ENCODE assay signal across 15 cellular contexts in genomic region chr4:13920111-13920875, GRCh38.
DNase-seq lines count a peak whose midpoint lies in the region; ATAC-seq and TF ChIP-seq lines count a peak whose summit lies in the region.
"Had no signal": no experiment of that assay in that cellular context is flagged by ENCODE, and none has a peak within 500 bp of the region (broad histone marks: within the 10 kb centered on the region; RNA-seq: fewer than 3 reads in every experiment).

No MANE protein-coding gene starts in this region.

- no peaks in the 10 kb centered on the region for H4K20me1 ChIP-seq in PC-3 (ENCODE audit: low read length)

- H3K9me3 Mint-ChIP-seq in CD4-positive, alpha-beta T cell: peaks cover 5% of the 10 kb centered on the region

- intact Hi-C loops in PC-3 (cut with micrococcal nuclease) (loop anchor here (2.0 kb wide), 2 partner anchors 13 to 219 kb away; no protein-coding TSS in a partner anchor), esophagus muscularis mucosa (cut with DNase I) (no loop called here)
- intact Hi-C loops in CD4-positive, alpha-beta T cell (cut with DNase I, micrococcal nuclease): no loop called here

- no peaks in the 10 kb centered on the region for H3K79me2 ChIP-seq in PC-3 (ENCODE audit: low read length)
- peaks cover 2% of the 10 kb centered on the region for H3K79me2 ChIP-seq in parathyroid adenoma

- H3K9me2 ChIP-seq in PC-3 (replicated peaks; ENCODE audit: low read length): no peaks in the 10 kb centered on the region

- H3K27me3 ChIP-seq in PC-3 (ENCODE audit: low read length): no peaks in the 10 kb centered on the region
- no peaks in the 10 kb centered on the region for H3K27me3 ChIP-seq in esophagus muscularis mucosa
- no peaks in the 10 kb centered on the region for H3K27me3 ChIP-seq in parathyroid adenoma (ENCODE audit: control insufficient read depth, insufficient read depth, low read length)
- H3K27me3 ChIP-seq in CD4-positive, alpha-beta T cell (ENCODE audit: control insufficient read depth, insufficient read depth, low read length): no peaks in the 10 kb centered on the region
- H3K27me3 ChIP-seq: uterus had no signal

- CTCF ChIA-PET in PC-3 (lab: Charles Lee): no interaction called here
- CTCF ChIA-PET in CD4-positive, alpha-beta T cell (lab: Charles Lee): no interaction called here

- ATAC-seq in PC-3 (peak; percentile 18), HG02798 (IDR thresholded peaks at IDR 0.05; ENCODE audit: poor library complexity, unreplicated experiment) (no peak)
- no peak for ATAC-seq in CD4-positive, alpha-beta T cell (ENCODE audit: poor library complexity)
- ATAC-seq: activated T-cell treated with anti-CD3 and anti-CD28 coated beads, Interleukin-2, amount 50 U/mL, for 72 hours had no signal

- H3K27ac ChIP-seq in PC-3 (ENCODE audit: low read length) (peak overlapping the region; percentile 93), esophagus muscularis mucosa (replicated peaks in 1 of 4) (no peak overlapping the region), parathyroid adenoma (peak overlapping the region; percentile 62)
- H3K27ac ChIP-seq in CD4-positive, alpha-beta T cell (ENCODE audit: low read depth, low read length): no peak overlapping the region

- no peak overlapping the region for H3K4me3 Mint-ChIP-seq in CD4-positive, alpha-beta T cell
- H3K4me3 Mint-ChIP-seq: activated T-cell treated with anti-CD3 and anti-CD28 coated beads, Interleukin-2, amount 50 U/mL, for 72 hours; B cell; T-helper 1 cell treated with Interleukin-12 subunit alpha and Interleukin-12 subunit beta and Interleukin-4 antibody, amounts not matched to agents 30 μg/mL and 1 μg/mL, for 36 hours had no signal

- H2AFZ ChIP-seq in PC-3 (ENCODE audit: low read length) (no peak overlapping the region), parathyroid adenoma (no peak overlapping the region)

- H3K4me2 ChIP-seq in PC-3 (ENCODE audit: low read length) (peak overlapping the region; percentile 53), parathyroid adenoma (ENCODE audit: low read length) (no peak overlapping the region)

- H3K9ac ChIP-seq in PC-3 (ENCODE audit: low read length) (peak overlapping the region; percentile 60), parathyroid adenoma (no peak overlapping the region)

- DNase-seq in EL (peak; percentile 51), PC-3 (peak; percentile 82), esophagus muscularis mucosa (ENCODE audit: extremely low spot score) (peak; percentile 70), ACHN (no peak), C1 segment of cervical spinal cord (lab: John Stamatoyannopoulos, UW) (no peak)
- DNase-seq in CD4-positive, alpha-beta T cell: no peak
- DNase-seq: activated CD4-positive, alpha-beta T cell treated with anti-CD3 and anti-CD28 coated beads for 4 hours; activated T-cell treated with anti-CD3 and anti-CD28 coated beads, Interleukin-2, amount 50 U/mL, for 72 hours; NCI-H1092 treated with DMSO at 0.1 percent for 48 hours; NCI-H446 had no signal

- H3K36me3 ChIP-seq in PC-3 (ENCODE audit: low read depth, low read length): no peaks in the 10 kb centered on the region
- H3K36me3 ChIP-seq in esophagus muscularis mucosa: no peaks in the 10 kb centered on the region
- no peaks in the 10 kb centered on the region for H3K36me3 ChIP-seq in parathyroid adenoma (ENCODE audit: control insufficient read depth, insufficient read depth, low read length)
- H3K36me3 ChIP-seq: uterus had no signal

- no peak for TF ChIP-seq CTCF in PC-3 (conservative IDR thresholded peaks at IDR 0.05; ENCODE audit: low read depth, low read length)
- TF ChIP-seq CTCF in esophagus muscularis mucosa (IDR thresholded peaks at IDR 0.05): no peak
- TF ChIP-seq CTCF in parathyroid adenoma (IDR thresholded peaks at IDR 0.05): no peak
- TF ChIP-seq CTCF in CD4-positive, alpha-beta T cell (IDR thresholded peaks at IDR 0.05): no peak

- no peak for TF ChIP-seq POLR2A in esophagus muscularis mucosa (IDR thresholded peaks at IDR 0.05; ENCODE audit: low read depth)

- WGBS in esophagus muscularis mucosa: 89% methylated on average over 8 of the region's 8 CpGs

- H3K27me3 Mint-ChIP-seq in CD4-positive, alpha-beta T cell: peaks cover 13% of the 10 kb centered on the region

- no peaks in the 10 kb centered on the region for H3K36me3 Mint-ChIP-seq in CD4-positive, alpha-beta T cell (ENCODE audit: low read depth)

- no peak overlapping the region for H3K4me3 ChIP-seq in PC-3 (ENCODE audit: low read length)
- H3K4me3 ChIP-seq in esophagus muscularis mucosa: no peak overlapping the region
- no peak overlapping the region for H3K4me3 ChIP-seq in parathyroid adenoma (ENCODE audit: low read depth, low read length)
- H3K4me3 ChIP-seq: uterus had no signal

- H3K27ac Mint-ChIP-seq in CD4-positive, alpha-beta T cell: no peak overlapping the region
- H3K27ac Mint-ChIP-seq: activated T-cell treated with anti-CD3 and anti-CD28 coated beads, Interleukin-2, amount 50 U/mL, for 72 hours; B cell; T-helper 1 cell treated with Interleukin-12 subunit alpha and Interleukin-12 subunit beta and Interleukin-4 antibody, amounts not matched to agents 30 μg/mL and 1 μg/mL, for 36 hours had no signal

- H3K9me3 ChIP-seq in PC-3 (ENCODE audit: low read length) (no peaks in the 10 kb centered on the region), esophagus muscularis mucosa (no peaks in the 10 kb centered on the region), parathyroid adenoma (ENCODE audit: control insufficient read depth, low read length) (no peaks in the 10 kb centered on the region)
- no peaks in the 10 kb centered on the region for H3K9me3 ChIP-seq in CD4-positive, alpha-beta T cell (ENCODE audit: control insufficient read depth, low read length)
- H3K9me3 ChIP-seq: uterus had no signal

- POLR2A ChIA-PET in PC-3 (lab: Charles Lee; ENCODE audit: unreplicated experiment): interaction anchor here (0.6 to 0.7 kb wide), 3 partner anchors 12 to 54 kb away, joined by 4 to 6 read pairs (median 5); no protein-coding TSS in a partner anchor
- POLR2A ChIA-PET in CD4-positive, alpha-beta T cell (lab: Charles Lee): no interaction called here

- no peaks in the 10 kb centered on the region for H3K4me1 Mint-ChIP-seq in CD4-positive, alpha-beta T cell (ENCODE audit: low read depth)
- H3K4me1 Mint-ChIP-seq: B cell had no signal

- H3F3A ChIP-seq in PC-3 (ENCODE audit: low read length, unreplicated experiment): no peaks in the 10 kb centered on the region

- in situ Hi-C loops in ACHN (cut with HindIII; ENCODE audit: low pct_ligation_motif_present, low pct_unique_long_range_greater_than_20kb, low sequenced_read_pairs): no loop called here

- H3K4me1 ChIP-seq in PC-3 (ENCODE audit: insufficient read depth, low read length): peaks cover 23% of the 10 kb centered on the region
- H3K4me1 ChIP-seq in esophagus muscularis mucosa: peaks cover 0 to 9% (median 0%) of the 10 kb centered on the region in 4 donors
- peaks cover 16% of the 10 kb centered on the region for H3K4me1 ChIP-seq in parathyroid adenoma
- H3K4me1 ChIP-seq: uterus had no signal

- no TSS peak for BruUV-seq in PC-3 (replicated peaks; lab: Mats Ljungman, UMichigan)

- no peak for TF ChIP-seq EP300 in esophagus muscularis mucosa (IDR thresholded peaks at IDR 0.05)

Comparison
In these comparisons a context has a peak if more than half of its experiments do, and no peak if none do; other contexts are left out.
1. DNase-seq: peak in EL (single experiment), PC-3 (single experiment) and esophagus muscularis mucosa (single experiment); none in ACHN (single experiment), CD4-positive, alpha-beta T cell (0 of 10) and C1 segment of cervical spinal cord (0 of 14).
2. H3K27ac ChIP-seq: peak in PC-3 (single experiment) and parathyroid adenoma (single experiment); none in esophagus muscularis mucosa (0 of 4) and CD4-positive, alpha-beta T cell (single experiment).